ENCODE assay signal across 10 cellular contexts in the genomic region with DNA sequence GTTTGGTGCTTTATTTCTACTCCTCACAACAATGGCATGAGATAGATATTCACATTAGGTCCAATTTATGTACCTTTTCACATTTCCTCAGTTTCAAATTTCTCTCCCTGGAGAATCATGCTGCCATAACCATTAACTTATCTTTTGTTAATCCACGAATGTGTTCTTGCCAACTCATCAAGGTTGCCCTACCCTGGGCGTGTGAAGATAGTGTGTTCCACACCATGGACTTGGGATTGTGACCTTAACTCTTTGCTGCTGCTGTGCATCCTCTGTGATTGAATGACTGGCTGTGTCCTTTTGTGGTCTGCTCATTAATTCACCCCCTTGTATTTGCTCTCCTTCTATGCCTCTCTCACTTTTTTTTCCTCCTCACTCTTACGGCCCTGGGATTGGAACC. TPM values are rescaled to one million over a fixed set of nuclear protein-coding genes. Genes with fewer than 3 reads are reported as not detected.
"Had no signal": no experiment of that assay in that cellular context is flagged by ENCODE, and none has a peak within 500 bp of the region (broad histone marks: within the 10 kb centered on the region; RNA-seq: fewer than 3 reads in every experiment).

No MANE protein-coding gene starts in this region.

- DNase-seq: HFFc6, KBM-7 had no signal

- H3K36me3 ChIP-seq: HAP-1 had no signal

- H3K4me3 ChIP-seq: GM23338, HAP-1 had no signal

- H3K9ac ChIP-seq: KMS-11 had no signal

- H3K4me2 ChIP-seq: GM23338, KMS-11 had no signal

- ATAC-seq: GM23338, HCT116, HepG2 had no signal

- H3K9me3 ChIP-seq: HAP-1 had no signal

- H3K27ac ChIP-seq: HL-60, KMS-11 had no signal

- H3K4me1 ChIP-seq: HAP-1 had no signal

RNA-seq across cellular contexts. Expression of a gene that starts 52.5 kb away (rescaled TPM):
- total RNA-seq: GM23338, H1, HepG2, HFFc6, HT1080 had no signal
